In the genomic region with DNA sequence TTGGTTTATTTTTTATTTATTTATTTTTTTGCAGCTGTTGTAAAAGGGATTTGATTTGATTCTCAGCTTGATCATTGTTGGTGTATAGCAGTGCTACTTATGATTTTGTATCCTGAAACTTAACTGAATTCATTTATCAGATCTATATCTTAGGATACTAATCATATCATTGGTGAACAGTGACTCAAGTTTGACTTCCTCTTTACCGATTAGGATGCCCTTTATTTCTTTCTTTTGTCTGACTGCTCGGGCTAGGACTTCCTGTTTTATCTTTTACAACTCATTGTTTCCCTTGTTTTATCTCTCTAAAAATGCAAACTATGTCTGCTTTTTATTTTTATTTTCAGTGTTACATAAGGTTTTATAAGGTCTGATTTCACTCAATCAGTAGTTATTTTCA, we compare ENCODE assay signal across 8 cellular contexts. TPM values are rescaled to one million over a fixed set of nuclear protein-coding genes. Genes with fewer than 3 reads are reported as not detected.
DNase-seq lines count a peak whose midpoint lies in the region; ATAC-seq and TF ChIP-seq lines count a peak whose summit lies in the region.

No MANE protein-coding gene starts in this region.

- H3K4me1 ChIP-seq in Karpas-422 (ENCODE audit: low read length) (peaks cover 9% of the 10 kb centered on the region), neural progenitor cell (no peaks in the 10 kb centered on the region), heart right ventricle (peaks cover 3 to 68% (median 28%) of the 10 kb centered on the region in 9 donors)

- intact Hi-C loops in heart right ventricle (cut with DNase I) = no loop called here

- H3K9ac ChIP-seq in Karpas-422 (ENCODE audit: low read length) (no peak overlapping the region), neural progenitor cell (no peak overlapping the region)

- peak overlapping the region; percentile 91 for H3K27ac Mint-ChIP-seq in activated CD8-positive, alpha-beta T cell treated with anti-CD3 and anti-CD28 coated beads, Interleukin-2, amount 10 ng/mL, durations not matched to agents 7 days and 5 days
- no peak overlapping the region for H3K27ac Mint-ChIP-seq in neural progenitor cell

- H3K27me3 Mint-ChIP-seq in activated CD8-positive, alpha-beta T cell treated with anti-CD3 and anti-CD28 coated beads, Interleukin-2, amount 10 ng/mL, durations not matched to agents 7 days and 5 days (ENCODE audit: low read depth) = no peaks in the 10 kb centered on the region
- peaks cover 2% of the 10 kb centered on the region for H3K27me3 Mint-ChIP-seq in neural progenitor cell (ENCODE audit: insufficient read depth, low read depth)

- DNase-seq in Karpas-422 = peak; percentile 60
- no peak for DNase-seq in activated CD8-positive, alpha-beta T cell treated with anti-CD3 and anti-CD28 coated beads, Interleukin-2, amount 10 ng/mL, durations not matched to agents 7 days and 5 days
- DNase-seq in neural progenitor cell (ENCODE audit: low spot score) = no peak
- DNase-seq in heart right ventricle = no peak
- no peak for DNase-seq in NCI-H82 treated with DMSO at 0.1 percent for 48 hours (lab: John Stamatoyannopoulos, UW; ENCODE audit: unreplicated experiment)
- no peak for DNase-seq in stimulated activated CD4-positive, alpha-beta T cell treated with anti-CD3 and anti-CD28 coated beads, Interleukin-2, amount 100 ng/mL, for 24 hours
- DNase-seq in DMS 273 (lab: John Stamatoyannopoulos, UW; ENCODE audit: unreplicated experiment) = no peak

- H3K36me3 ChIP-seq in Karpas-422 (ENCODE audit: insufficient read depth, low read length) (peaks cover 76% of the 10 kb centered on the region), neural progenitor cell (no peaks in the 10 kb centered on the region), heart right ventricle (peaks cover 0 to 49% (median 20%) of the 10 kb centered on the region in 9 donors)

- H4K20me1 ChIP-seq in Karpas-422 (ENCODE audit: insufficient read depth, low read depth, low read length) (no peaks in the 10 kb centered on the region), neural progenitor cell (ENCODE audit: low read depth) (no peaks in the 10 kb centered on the region)

- H3K27ac ChIP-seq in Karpas-422 (ENCODE audit: low read length) (no peak overlapping the region), neural progenitor cell (no peak overlapping the region), heart right ventricle (peak overlapping the region in 1 of 10 donors; percentile 84)

- peaks cover 19% of the 10 kb centered on the region for H3K9me3 Mint-ChIP-seq in activated CD8-positive, alpha-beta T cell treated with anti-CD3 and anti-CD28 coated beads, Interleukin-2, amount 10 ng/mL, durations not matched to agents 7 days and 5 days (ENCODE audit: insufficient read depth)
- peaks cover 3% of the 10 kb centered on the region for H3K9me3 Mint-ChIP-seq in neural progenitor cell

- no peak overlapping the region for H2AFZ ChIP-seq in Karpas-422 (ENCODE audit: low read length)
- peak overlapping the region; percentile 64 for H2AFZ ChIP-seq in neural progenitor cell (replicated peaks)

- ATAC-seq in GM18499 (IDR thresholded peaks at IDR 0.05; ENCODE audit: insufficient read depth, unreplicated experiment) = peak; percentile 42
- peak; percentile 35 for ATAC-seq in activated CD8-positive, alpha-beta T cell treated with anti-CD3 and anti-CD28 coated beads, Interleukin-2, amount 10 ng/mL, durations not matched to agents 7 days and 5 days
- no peak for ATAC-seq in heart right ventricle

- H3K79me2 ChIP-seq in Karpas-422 (ENCODE audit: low read length) (peaks cover 91% of the 10 kb centered on the region), neural progenitor cell (ENCODE audit: low read depth) (no peaks in the 10 kb centered on the region)

- H3K4me2 ChIP-seq in Karpas-422 (ENCODE audit: low read depth, low read length, poor library complexity, severe bottlenecking) (no peak overlapping the region), neural progenitor cell (no peak overlapping the region)

- H3K36me3 Mint-ChIP-seq in activated CD8-positive, alpha-beta T cell treated with anti-CD3 and anti-CD28 coated beads, Interleukin-2, amount 10 ng/mL, durations not matched to agents 7 days and 5 days (ENCODE audit: low read depth) = peaks cover 84% of the 10 kb centered on the region
- no peaks in the 10 kb centered on the region for H3K36me3 Mint-ChIP-seq in neural progenitor cell

- no peaks in the 10 kb centered on the region for H3F3A ChIP-seq in neural progenitor cell (ENCODE audit: low read depth)

- H3K4me3 Mint-ChIP-seq in activated CD8-positive, alpha-beta T cell treated with anti-CD3 and anti-CD28 coated beads, Interleukin-2, amount 10 ng/mL, durations not matched to agents 7 days and 5 days = peak overlapping the region; percentile 77
- no peak overlapping the region for H3K4me3 Mint-ChIP-seq in neural progenitor cell

- POLR2A ChIA-PET in activated CD8-positive, alpha-beta T cell treated with anti-CD3 and anti-CD28 coated beads, Interleukin-2, amount 10 ng/mL, durations not matched to agents 7 days and 5 days (lab: Charles Lee) = no interaction called here

- no peaks in the 10 kb centered on the region for H3K9me2 ChIP-seq in Karpas-422 (replicated peaks; ENCODE audit: insufficient read depth, low read length)

- CTCF ChIA-PET in activated CD8-positive, alpha-beta T cell treated with anti-CD3 and anti-CD28 coated beads, Interleukin-2, amount 10 ng/mL, durations not matched to agents 7 days and 5 days (lab: Charles Lee) = no interaction called here

- peaks cover 62% of the 10 kb centered on the region for H3K4me1 Mint-ChIP-seq in activated CD8-positive, alpha-beta T cell treated with anti-CD3 and anti-CD28 coated beads, Interleukin-2, amount 10 ng/mL, durations not matched to agents 7 days and 5 days (ENCODE audit: low read depth)
- no peaks in the 10 kb centered on the region for H3K4me1 Mint-ChIP-seq in neural progenitor cell

- WGBS in heart right ventricle, 2 donors = 23 to 38% methylated on average over 2 of the region's 2 CpGs

- H3K27me3 ChIP-seq in Karpas-422 (ENCODE audit: low read length) (no peaks in the 10 kb centered on the region), neural progenitor cell (no peaks in the 10 kb centered on the region), heart right ventricle (no peaks in the 10 kb centered on the region)

- H3K9me3 ChIP-seq in Karpas-422 (ENCODE audit: low read length) (peaks cover 4% of the 10 kb centered on the region; the same call in 1 of the 2 replicates), neural progenitor cell (ENCODE audit: low read depth) (no peaks in the 10 kb centered on the region), heart right ventricle (peaks cover 0 to 17% (median 6%) of the 10 kb centered on the region in 11 donors)

- TF ChIP-seq CTCF in neural progenitor cell (IDR thresholded peaks at IDR 0.05) (no peak), heart right ventricle (IDR thresholded peaks at IDR 0.05) (no peak)

- H3K4me3 ChIP-seq in Karpas-422 (ENCODE audit: low read length) = no peak overlapping the region
- no peak overlapping the region for H3K4me3 ChIP-seq in neural progenitor cell
- peak overlapping the region in 1 of 10 donors; percentile 17 for H3K4me3 ChIP-seq in heart right ventricle

RNA-seq across cellular contexts. Expression of a gene that starts 23.6 kb away (rescaled TPM):
- total RNA-seq in Karpas-422 (2014; rRNA removed; shearing (Covaris generic); ENCODE audit: low replicate concordance) = 148 and 173 TPM in 2 replicates
- 100 to 1,000 TPM; 295 to 309 TPM for total RNA-seq in activated CD8-positive, alpha-beta T cell treated with anti-CD3 and anti-CD28 coated beads, Interleukin-2, amount 10 ng/mL, durations not matched to agents 7 days and 5 days
- total RNA-seq in neural progenitor cell (ENCODE audit: low replicate concordance) (0.69 TPM in 1 of 2 replicates, not detected in the other), heart right ventricle (100 to 1,000 TPM in 1 of 10 donors, 10 to 100 TPM in 9; 45.6 to 123 (median 58.4) TPM)
- polyA plus RNA-seq in heart right ventricle = 10 to 100 TPM; 20.3 to 58.2 TPM

Comparison
In these comparisons a context has a peak if more than half of its experiments do, and no peak if none do; other contexts are left out.
1. ATAC-seq: peak in GM18499 (single experiment) and activated CD8-positive, alpha-beta T cell treated with anti-CD3 and anti-CD28 coated beads, Interleukin-2, amount 10 ng/mL, durations not matched to agents 7 days and 5 days (single experiment); none in heart right ventricle (0 of 8).
2. RNA of a gene that starts 23.6 kb away (total RNA-seq): 295 to 309 TPM in activated CD8-positive, alpha-beta T cell treated with anti-CD3 and anti-CD28 coated beads, Interleukin-2, amount 10 ng/mL, durations not matched to agents 7 days and 5 days, 148 to 173 TPM in Karpas-422 and 45.6 to 123 TPM in heart right ventricle; 0.69 TPM in neural progenitor cell; every median in the first group is over 10 times any median in the second.